In the genomic region with DNA sequence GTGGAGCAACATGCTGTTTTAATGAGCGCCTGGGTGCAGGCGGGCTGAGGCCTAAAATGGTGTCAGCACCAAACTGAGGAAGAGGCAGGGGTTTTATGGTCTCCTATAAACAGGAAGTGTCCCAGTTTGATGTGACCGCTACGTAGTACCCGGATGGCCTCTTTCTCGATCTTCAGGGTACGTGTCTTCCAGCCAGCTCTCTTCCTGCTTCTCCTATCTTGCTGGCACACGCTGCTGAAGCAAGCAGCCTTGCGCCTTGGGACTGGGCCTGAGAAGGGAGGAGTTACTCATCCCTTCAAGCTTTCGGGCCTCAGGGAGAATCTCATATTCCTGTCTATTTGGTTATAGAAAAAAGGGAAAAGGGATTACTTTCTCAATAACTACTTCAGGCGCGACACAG, we compare ENCODE assay signal across 1 cellular context.
TF ChIP-seq lines count a peak whose summit lies in the region.

No MANE protein-coding gene starts in this region.

TF ChIP-seq in K562, 482 proteins besides CTCF, POLR2A, EP300 and RAD21:
- no peak for TF ChIP-seq LEF1 (IDR thresholded peaks at IDR 0.05)
- TF ChIP-seq SMARCC2 (IDR thresholded peaks at IDR 0.05; ENCODE audit: low read depth) = no peak
- TF ChIP-seq NUFIP1 (IDR thresholded peaks at IDR 0.05; ENCODE audit: partially characterized antibody) = no peak
